ENCODE assay signal across 19 cellular contexts in genomic region chr17:12680993-12681392, GRCh38. TPM values are rescaled to one million over a fixed set of nuclear protein-coding genes. Genes with fewer than 3 reads are reported as not detected.
DNase-seq lines count a peak whose midpoint lies in the region; ATAC-seq and TF ChIP-seq lines count a peak whose summit lies in the region.
"Had no signal": no experiment of that assay in that cellular context is flagged by ENCODE, and none has a peak within 500 bp of the region (broad histone marks: within the 10 kb centered on the region; RNA-seq: fewer than 3 reads in every experiment).

No MANE protein-coding gene starts in this region.

- no peaks in the 10 kb centered on the region for H3K9me3 ChIP-seq in heart left ventricle
- no peaks in the 10 kb centered on the region for H3K9me3 ChIP-seq in esophagus muscularis mucosa
- no peaks in the 10 kb centered on the region for H3K9me3 ChIP-seq in thyroid gland
- H3K9me3 ChIP-seq in CD4-positive, alpha-beta memory T cell (ENCODE audit: control insufficient read depth in 1 of 2, low read length in 2 of 2), result no peaks in the 10 kb centered on the region

- ATAC-seq in heart left ventricle (peak in 3 of 4 donors; percentile 3 to 32 (median 27)), left ventricle myocardium superior (no peak), GM18498 (IDR thresholded peaks at IDR 0.05; ENCODE audit: unreplicated experiment) (no peak)
- ATAC-seq: Panc1 had no signal

- H3K4me1 ChIP-seq in heart left ventricle, result peaks cover 0 to 88% (median 27%) of the 10 kb centered on the region in 12 donors
- peaks cover 34 to 99% (median 85%) of the 10 kb centered on the region in 4 donors for H3K4me1 ChIP-seq in esophagus muscularis mucosa
- H3K4me1 ChIP-seq in thyroid gland, result peaks cover 6 to 13% of the 10 kb centered on the region in 2 donors
- no peaks in the 10 kb centered on the region for H3K4me1 ChIP-seq in CD4-positive, alpha-beta memory T cell (ENCODE audit: insufficient read depth, low read length)

- peaks cover 7% of the 10 kb centered on the region for H3K27me3 Mint-ChIP-seq in nephron progenitor cell (ENCODE audit: low read depth, poor library complexity)
- H3K27me3 Mint-ChIP-seq in CD4-positive, alpha-beta memory T cell, result no peaks in the 10 kb centered on the region
- H3K27me3 Mint-ChIP-seq: CD8-positive, alpha-beta memory T cell had no signal

- H3K27me3 ChIP-seq in heart left ventricle, result no peaks in the 10 kb centered on the region
- no peaks in the 10 kb centered on the region for H3K27me3 ChIP-seq in esophagus muscularis mucosa
- no peaks in the 10 kb centered on the region for H3K27me3 ChIP-seq in thyroid gland
- no peaks in the 10 kb centered on the region for H3K27me3 ChIP-seq in CD4-positive, alpha-beta memory T cell (ENCODE audit: insufficient read depth, low read length)

- H3K27ac ChIP-seq in heart left ventricle (peak overlapping the region; percentile 24 to 80 (median 65)), esophagus muscularis mucosa (replicated peaks in 1 of 4) (peak overlapping the region; percentile 84 to 88 (median 88)), thyroid gland (peak overlapping the region in 1 of 3 donors; percentile 29)
- no peak overlapping the region for H3K27ac ChIP-seq in CD4-positive, alpha-beta memory T cell (ENCODE audit: low read depth, low read length)

- no peak for TF ChIP-seq EP300 in esophagus muscularis mucosa (IDR thresholded peaks at IDR 0.05)

- TF ChIP-seq CTCF in heart left ventricle (IDR thresholded peaks at IDR 0.05) (no peak), esophagus muscularis mucosa (IDR thresholded peaks at IDR 0.05) (no peak), nephron progenitor cell (IDR thresholded peaks at IDR 0.05) (no peak), thyroid gland (IDR thresholded peaks at IDR 0.05) (no peak)

- 63 to 73% (median 71%) methylated on average over 5 of the region's 5 CpGs for WGBS in heart left ventricle, 4 donors
- WGBS in esophagus muscularis mucosa, result 50% methylated on average over 4 of the region's 5 CpGs
- WGBS in thyroid gland, 2 donors, result 28 to 49% methylated on average over 5 of the region's 5 CpGs

- intact Hi-C loops in heart left ventricle (cut with DNase I), result loop anchor here in 2 of 10 donors (5.0 kb wide), 2 partner anchors 51 to 56 kb away; no protein-coding TSS in a partner anchor
- intact Hi-C loops in left ventricle myocardium superior (cut with micrococcal nuclease), result no loop called here
- intact Hi-C loops in esophagus muscularis mucosa (cut with DNase I), result no loop called here
- intact Hi-C loops in thyroid gland (cut with DNase I), result no loop called here
- intact Hi-C loops in CD4-positive, alpha-beta memory T cell (cut with micrococcal nuclease), result no loop called here

- H3K36me3 ChIP-seq in heart left ventricle (no peaks in the 10 kb centered on the region), esophagus muscularis mucosa (no peaks in the 10 kb centered on the region), thyroid gland (no peaks in the 10 kb centered on the region)
- no peaks in the 10 kb centered on the region for H3K36me3 ChIP-seq in CD4-positive, alpha-beta memory T cell (ENCODE audit: insufficient read depth, low read length)

- no peaks in the 10 kb centered on the region for H3K9me3 Mint-ChIP-seq in nephron progenitor cell
- H3K9me3 Mint-ChIP-seq in CD4-positive, alpha-beta memory T cell, result peaks cover 0 to 2% (median 0%) of the 10 kb centered on the region in 8 donors

- no peaks in the 10 kb centered on the region for H3K36me3 Mint-ChIP-seq in nephron progenitor cell (ENCODE audit: low read depth)
- H3K36me3 Mint-ChIP-seq in CD4-positive, alpha-beta memory T cell, result no peaks in the 10 kb centered on the region
- H3K36me3 Mint-ChIP-seq: CD8-positive, alpha-beta memory T cell; IgD-negative memory B cell had no signal

- TF ChIP-seq POLR2A in heart left ventricle (IDR thresholded peaks at IDR 0.05) (no peak), esophagus muscularis mucosa (IDR thresholded peaks at IDR 0.05; ENCODE audit: low read depth) (no peak), thyroid gland (IDR thresholded peaks at IDR 0.05) (no peak)

- H3K4me1 Mint-ChIP-seq in nephron progenitor cell, result peaks cover 12% of the 10 kb centered on the region
- H3K4me1 Mint-ChIP-seq in CD4-positive, alpha-beta memory T cell, result no peaks in the 10 kb centered on the region
- H3K4me1 Mint-ChIP-seq: CD8-positive, alpha-beta memory T cell; IgD-negative memory B cell had no signal

- H3K4me3 Mint-ChIP-seq in nephron progenitor cell, result no peak overlapping the region
- H3K4me3 Mint-ChIP-seq in CD4-positive, alpha-beta memory T cell, result no peak overlapping the region
- H3K4me3 Mint-ChIP-seq: CD8-positive, alpha-beta memory T cell; IgD-negative memory B cell had no signal

- CTCF ChIA-PET in CD4-positive, alpha-beta memory T cell (lab: Charles Lee; ENCODE audit: partially characterized antibody), result interaction anchor here (1.4 kb wide), 1 partner anchor 8 kb away, joined by 4 read pairs; no protein-coding TSS in a partner anchor

- no peak for DNase-seq in heart left ventricle
- no peak for DNase-seq in left ventricle myocardium superior
- DNase-seq in esophagus muscularis mucosa (ENCODE audit: extremely low spot score), result no peak
- no peak for DNase-seq in nephron progenitor cell
- peak; percentile 64 to 73 for DNase-seq in thyroid gland
- DNase-seq in cerebellar nuclear complex (lab: John Stamatoyannopoulos, UW), result no peak
- no peak for DNase-seq in CD4-positive, alpha-beta memory T cell
- DNase-seq: 8988T; AML-193; C1 segment of cervical spinal cord; Calu3; CD8-positive, alpha-beta memory T cell; NCI-H2029 treated with DMSO at 0.1 percent for 48 hours; NCI-H226; NCI-H510A treated with DMSO at 0.1 percent for 48 hours; NCI-H748 treated with DMSO at 0.1 percent for 48 hours had no signal

- POLR2A ChIA-PET in CD4-positive, alpha-beta memory T cell (lab: Charles Lee; ENCODE audit: partially characterized antibody), result no interaction called here

- H3K4me3 ChIP-seq in heart left ventricle, result peak overlapping the region in 2 of 12 donors; percentile 5 to 20
- peak overlapping the region; percentile 24 to 47 (median 28) for H3K4me3 ChIP-seq in esophagus muscularis mucosa
- no peak overlapping the region for H3K4me3 ChIP-seq in thyroid gland (replicated peaks in 1 of 3)
- no peak overlapping the region for H3K4me3 ChIP-seq in CD4-positive, alpha-beta memory T cell (ENCODE audit: low read length in 2 of 2)

- peak overlapping the region; percentile 38 for H3K27ac Mint-ChIP-seq in nephron progenitor cell
- H3K27ac Mint-ChIP-seq in CD4-positive, alpha-beta memory T cell, result no peak overlapping the region
- H3K27ac Mint-ChIP-seq: CD8-positive, alpha-beta memory T cell; IgD-negative memory B cell had no signal

RNA-seq across cellular contexts. Expression of gene MYOCD, which starts 15.3 kb away (rescaled TPM):
- total RNA-seq in heart left ventricle, result 10 to 100 TPM; 28.7 to 77.2 (median 47.1) TPM
- polyA plus RNA-seq in heart left ventricle, result 10 to 100 TPM; 12.9 to 24.6 TPM
- total RNA-seq in left ventricle myocardium superior, result 35.7 TPM
- 100 to 1,000 TPM in 3 of 4 donors, 10 to 100 TPM in 1; 96.2 to 211 (median 124) TPM for total RNA-seq in esophagus muscularis mucosa
- 1 to 10 TPM in 2 of 4 donors, under 1 TPM in 2; 0.29 to 1.9 (median 0.98) TPM for total RNA-seq in thyroid gland
- not detected for total RNA-seq in CD4-positive, alpha-beta memory T cell
- not detected for polyA plus RNA-seq in CD4-positive, alpha-beta memory T cell
- total RNA-seq: Calu3; CD8-positive, alpha-beta memory T cell had no signal
- polyA plus RNA-seq: CD8-positive, alpha-beta memory T cell; IgD-negative memory B cell had no signal

Comparison
In these comparisons a context has a peak if more than half of its experiments do, and no peak if none do; other contexts are left out.
1. ATAC-seq: peak in heart left ventricle (3 of 4); none in left ventricle myocardium superior (single experiment) and GM18498 (single experiment).
2. DNase-seq: peak in thyroid gland (2 of 2); none in heart left ventricle (0 of 5), left ventricle myocardium superior (single experiment), esophagus muscularis mucosa (single experiment), nephron progenitor cell (single experiment), cerebellar nuclear complex (0 of 2) and CD4-positive, alpha-beta memory T cell (0 of 5).
3. H3K4me3 ChIP-seq: peak in esophagus muscularis mucosa (4 of 4); none in thyroid gland (0 of 3) and CD4-positive, alpha-beta memory T cell (0 of 2).
4. RNA of gene MYOCD, which starts 15.3 kb away (total RNA-seq): 96.2 to 211 TPM in esophagus muscularis mucosa, 28.7 to 77.2 TPM in heart left ventricle and 35.7 TPM in left ventricle myocardium superior (single experiment); 0.29 to 1.9 TPM in thyroid gland and not detected in CD4-positive, alpha-beta memory T cell; every median in the first group is over 10 times any median in the second.